29 cellular contexts compared by ENCODE assay signal in the genomic region with DNA sequence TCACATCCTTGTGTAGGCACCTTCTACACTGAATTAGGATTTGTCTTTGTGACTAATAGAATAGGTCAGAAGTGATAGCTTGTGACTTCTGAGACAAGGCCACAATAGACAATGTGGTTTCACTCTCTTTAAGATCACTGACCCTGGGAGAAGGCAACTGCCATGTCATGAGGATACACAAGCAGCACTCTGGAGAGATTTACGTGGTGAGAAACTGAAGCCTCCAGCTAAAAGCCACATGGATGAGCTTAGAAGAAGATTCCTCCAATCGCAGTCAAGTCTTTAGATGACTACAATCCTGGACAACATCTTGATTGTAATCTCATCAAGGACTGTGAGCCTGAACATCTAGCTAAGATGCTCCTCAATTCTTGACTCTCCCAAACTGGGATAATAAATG.
"Had no signal": no experiment of that assay in that cellular context is flagged by ENCODE, and none has a peak within 500 bp of the region (broad histone marks: within the 10 kb centered on the region; RNA-seq: fewer than 3 reads in every experiment).

No MANE protein-coding gene starts in this region.

- H3K4me3 ChIP-seq: colonic mucosa, heart right ventricle, lower lobe of right lung, right atrium auricular region, thoracic aorta, tibial nerve, upper lobe of right lung, uterus had no signal

- H3K4me3 Mint-ChIP-seq: dendritic cell treated with granulocyte-macrophage colony-stimulating factor and Interleukin-4, amounts not matched to agents 40 ng/mL and 50 ng/mL, for 4 days; endodermal cell; naive thymus-derived CD8-positive, alpha-beta T cell; stimulated activated effector memory CD8-positive, alpha-beta T cell treated with anti-CD3 and anti-CD28 coated beads, Interleukin-12 subunit alpha, Interleukin-12 subunit beta, amount 100 ng/mL, for 72 hours had no signal

- H3K27ac Mint-ChIP-seq: dendritic cell treated with granulocyte-macrophage colony-stimulating factor and Interleukin-4, amounts not matched to agents 40 ng/mL and 50 ng/mL, for 4 days; endodermal cell; naive thymus-derived CD8-positive, alpha-beta T cell; progenitor cell of endocrine pancreas; stimulated activated effector memory CD8-positive, alpha-beta T cell treated with anti-CD3 and anti-CD28 coated beads, Interleukin-12 subunit alpha, Interleukin-12 subunit beta, amount 100 ng/mL, for 72 hours had no signal

- H3K79me2 ChIP-seq: parathyroid adenoma had no signal

- ATAC-seq: esophagus mucosa; heart right ventricle; left colon; left ventricle myocardium superior; lower lobe of right lung; naive thymus-derived CD8-positive, alpha-beta T cell; sciatic nerve; stimulated activated effector memory CD8-positive, alpha-beta T cell treated with anti-CD3 and anti-CD28 coated beads, Interleukin-12 subunit alpha, Interleukin-12 subunit beta, amount 100 ng/mL, for 72 hours; upper lobe of right lung had no signal

- H3K36me3 Mint-ChIP-seq: stimulated activated effector memory CD8-positive, alpha-beta T cell treated with anti-CD3 and anti-CD28 coated beads, Interleukin-12 subunit alpha, Interleukin-12 subunit beta, amount 100 ng/mL, for 72 hours had no signal

- H3K27me3 ChIP-seq: colonic mucosa, heart right ventricle, neutrophil, right atrium auricular region, tibial nerve, upper lobe of right lung, uterus had no signal

- H3K4me1 Mint-ChIP-seq: stimulated activated effector memory CD8-positive, alpha-beta T cell treated with anti-CD3 and anti-CD28 coated beads, Interleukin-12 subunit alpha, Interleukin-12 subunit beta, amount 100 ng/mL, for 72 hours had no signal

- H3K9me3 ChIP-seq: colonic mucosa, lower lobe of right lung, neutrophil, thoracic aorta, tibial nerve, upper lobe of right lung, uterus had no signal

- H3K9me3 Mint-ChIP-seq: stimulated activated effector memory CD8-positive, alpha-beta T cell treated with anti-CD3 and anti-CD28 coated beads, Interleukin-12 subunit alpha, Interleukin-12 subunit beta, amount 100 ng/mL, for 72 hours had no signal

- H3K36me3 ChIP-seq: colonic mucosa, heart right ventricle, lower lobe of right lung, neutrophil, right atrium auricular region, thoracic aorta, tibial nerve, upper lobe of right lung, uterus had no signal

- DNase-seq: colonic mucosa; effector CD8-positive, alpha-beta T cell; endodermal cell; foreskin melanocyte; glutamatergic neuron; heart right ventricle; hippocampal formation; kidney glomerular epithelial cell; left colon; left ventricle myocardium superior; lower lobe of right lung; naive thymus-derived CD8-positive, alpha-beta T cell; stimulated activated CD4-positive, alpha-beta T cell treated with anti-CD3 and anti-CD28 coated beads, Interleukin-2, amount 100 ng/mL, for 24 hours; stimulated activated CD4-positive, alpha-beta T cell treated with anti-CD3 and anti-CD28 coated beads, Interleukin-4, amount 100 ng/mL, for 24 hours; stimulated activated naive CD4-positive, alpha-beta T cell treated with Interleukin-2 at 50 U/mL for 16 hours; upper lobe of right lung; uterus had no signal

- H3K9ac ChIP-seq: parathyroid adenoma had no signal

- FAIRE-seq: islet of Langerhans had no signal

- H3K27me3 Mint-ChIP-seq: progenitor cell of endocrine pancreas had no signal

- H3K27ac ChIP-seq: colonic mucosa, epithelial cell of prostate, heart right ventricle, lower lobe of right lung, neutrophil, parathyroid adenoma, right atrium auricular region, thoracic aorta, tibial nerve, upper lobe of right lung, uterus had no signal

- H2AFZ ChIP-seq: parathyroid adenoma had no signal

- H3K4me1 ChIP-seq: colonic mucosa, lower lobe of right lung, parathyroid adenoma, right atrium auricular region, upper lobe of right lung, uterus had no signal
